19 cellular contexts compared by ENCODE assay signal in the genomic region with DNA sequence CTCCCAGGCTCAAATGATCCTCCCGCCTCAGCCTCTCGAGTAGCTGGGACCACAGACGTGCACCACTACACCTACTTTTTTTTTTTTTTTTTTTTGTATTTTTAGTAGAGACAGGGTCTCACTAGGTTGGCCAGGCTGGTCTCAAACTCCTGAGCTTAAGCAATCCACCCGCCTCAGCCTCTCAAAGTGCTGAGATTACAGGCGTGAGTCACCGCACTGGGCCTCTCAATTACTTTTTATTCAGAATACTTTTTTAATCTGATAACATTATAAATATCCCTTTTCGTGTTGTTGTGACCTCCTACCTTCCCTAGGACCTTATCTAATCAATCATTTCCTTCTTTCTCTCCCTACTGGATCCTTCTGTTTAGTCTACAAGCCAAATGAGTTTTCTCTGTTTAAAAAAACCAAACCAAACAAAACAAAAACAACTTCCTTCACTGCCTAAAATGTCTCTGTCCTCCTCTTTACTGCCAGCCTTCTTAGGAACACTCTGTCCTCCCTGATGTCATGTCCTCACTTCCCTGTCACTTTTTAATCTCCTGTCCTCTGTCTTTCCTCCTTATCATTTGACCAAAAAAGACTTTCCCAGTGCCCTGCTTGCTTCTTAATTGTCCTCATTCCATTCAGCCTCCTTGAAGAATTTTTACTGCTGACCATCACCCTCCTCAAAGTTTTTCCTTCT.
DNase-seq lines count a peak whose midpoint lies in the region; ATAC-seq and TF ChIP-seq lines count a peak whose summit lies in the region.
"Had no signal": no experiment of that assay in that cellular context is flagged by ENCODE, and none has a peak within 500 bp of the region (broad histone marks: within the 10 kb centered on the region; RNA-seq: fewer than 3 reads in every experiment).

No MANE protein-coding gene starts in this region.

- H3K36me3 ChIP-seq in left ventricle myocardium inferior: no peaks in the 10 kb centered on the region
- H3K36me3 ChIP-seq in esophagus muscularis mucosa: no peaks in the 10 kb centered on the region
- peaks cover 0 to 5% of the 10 kb centered on the region in 2 experiments for H3K36me3 ChIP-seq in trophoblast cell (ENCODE audit: control insufficient read depth in 1 of 2, insufficient read depth in 2 of 2, low read length in 2 of 2)
- H3K36me3 ChIP-seq in transverse colon: no peaks in the 10 kb centered on the region
- H3K36me3 ChIP-seq in MM.1S (replicated peaks; ENCODE audit: insufficient read depth, low read length): no peaks in the 10 kb centered on the region

- H3K18ac ChIP-seq in trophoblast cell (ENCODE audit: low read length): no peak overlapping the region

- no peaks in the 10 kb centered on the region for H3K9me3 ChIP-seq in left ventricle myocardium inferior (replicated peaks)
- H3K9me3 ChIP-seq in esophagus muscularis mucosa: no peaks in the 10 kb centered on the region
- no peaks in the 10 kb centered on the region for H3K9me3 ChIP-seq in trophoblast cell (ENCODE audit: insufficient read depth, low read depth, low read length)
- H3K9me3 ChIP-seq in transverse colon: no peaks in the 10 kb centered on the region
- no peaks in the 10 kb centered on the region for H3K9me3 ChIP-seq in MM.1S (replicated peaks; ENCODE audit: insufficient read depth, low read length)

- H2AFZ ChIP-seq in trophoblast cell (ENCODE audit: insufficient read depth, low read length, poor library complexity): no peak overlapping the region
- H2AFZ ChIP-seq in MM.1S (ENCODE audit: low read length): no peak overlapping the region
- H2AFZ ChIP-seq: PC-9 had no signal

- H4K8ac ChIP-seq in trophoblast cell (ENCODE audit: low read depth, low read length): no peak overlapping the region

- in situ Hi-C loops in transverse colon (cut with MboI; ENCODE audit: low pct_ligation_motif_present in 1 of 4, low pct_unique_long_range_greater_than_20kb in 1 of 4, low sequenced_read_pairs in 3 of 4): no loop called here

- WGBS in esophagus muscularis mucosa: 82% methylated on average over 7 of the region's 7 CpGs
- WGBS in trophoblast cell (ENCODE audit: extremely low coverage, insufficient coverage, insufficient read length): no CpG with 5 or more reads among the region's 7 CpGs
- WGBS in transverse colon (ENCODE audit: low coverage in 1 of 2), 2 donors: 80 to 90% methylated on average over 6 to 7 of the region's 7 CpGs

- H2BK5ac ChIP-seq in trophoblast cell (ENCODE audit: low read depth, low read length, poor library complexity): no peak overlapping the region

- H3K4me2 ChIP-seq in trophoblast cell (ENCODE audit: low read length): no peak overlapping the region
- H3K4me2 ChIP-seq in MM.1S (ENCODE audit: low read depth, low read length): no peak overlapping the region
- H3K4me2 ChIP-seq: KMS-11, PC-9 had no signal

- peak overlapping the region; percentile 36 for H3K27ac ChIP-seq in left ventricle myocardium inferior (replicated peaks)
- peak overlapping the region in 3 of 4 donors; percentile 84 to 85 (median 85) for H3K27ac ChIP-seq in esophagus muscularis mucosa (replicated peaks in 1 of 4)
- no peak overlapping the region for H3K27ac ChIP-seq in trophoblast cell (ENCODE audit: low read depth, low read length)
- peak overlapping the region in 3 of 4 donors; percentile 7 to 40 (median 11) for H3K27ac ChIP-seq in transverse colon
- no peak overlapping the region for H3K27ac ChIP-seq in MM.1S (ENCODE audit: low read length)
- H3K27ac ChIP-seq: HL-60, KMS-11, PC-9 had no signal

- no peak overlapping the region for H3K4me3 ChIP-seq in left ventricle myocardium inferior
- H3K4me3 ChIP-seq in esophagus muscularis mucosa: no peak overlapping the region
- no peak overlapping the region for H3K4me3 ChIP-seq in trophoblast cell (ENCODE audit: low read depth, low read length)
- no peak overlapping the region for H3K4me3 ChIP-seq in transverse colon
- H3K4me3 ChIP-seq in MM.1S (ENCODE audit: low read length): no peak overlapping the region
- H3K4me3 ChIP-seq: PC-9 had no signal

- no peaks in the 10 kb centered on the region for H3K9me3 Mint-ChIP-seq in activated naive CD8-positive, alpha-beta T cell treated with anti-CD3 and anti-CD28 coated beads for 36 hours
- H3K9me3 Mint-ChIP-seq: CD4-positive, alpha-beta T cell had no signal

- no peaks in the 10 kb centered on the region for H3K36me3 Mint-ChIP-seq in activated naive CD8-positive, alpha-beta T cell treated with anti-CD3 and anti-CD28 coated beads for 36 hours

- H3K79me1 ChIP-seq in trophoblast cell (ENCODE audit: low read length): no peaks in the 10 kb centered on the region

- H3K27ac Mint-ChIP-seq in activated naive CD8-positive, alpha-beta T cell treated with anti-CD3 and anti-CD28 coated beads for 36 hours: no peak overlapping the region
- H3K27ac Mint-ChIP-seq: CD4-positive, alpha-beta T cell had no signal

- H3K4me1 ChIP-seq in left ventricle myocardium inferior: peaks cover 22% of the 10 kb centered on the region
- H3K4me1 ChIP-seq in esophagus muscularis mucosa: peaks cover 3 to 50% (median 47%) of the 10 kb centered on the region in 4 donors
- no peaks in the 10 kb centered on the region for H3K4me1 ChIP-seq in trophoblast cell (ENCODE audit: control insufficient read depth in 1 of 2, insufficient read depth in 2 of 2, low read length in 2 of 2)
- H3K4me1 ChIP-seq in transverse colon: peaks cover 2 to 12% (median 6%) of the 10 kb centered on the region in 4 donors
- no peaks in the 10 kb centered on the region for H3K4me1 ChIP-seq in MM.1S (ENCODE audit: low read length)

- no peak overlapping the region for H3K23ac ChIP-seq in trophoblast cell (ENCODE audit: low read length)

- H3K27me3 Mint-ChIP-seq in activated naive CD8-positive, alpha-beta T cell treated with anti-CD3 and anti-CD28 coated beads for 36 hours: peaks cover 7% of the 10 kb centered on the region

- no peak for ATAC-seq in left ventricle myocardium superior
- ATAC-seq in HG02884 (IDR thresholded peaks at IDR 0.05; ENCODE audit: unreplicated experiment): no peak

- no peaks in the 10 kb centered on the region for H3K9me2 ChIP-seq in MM.1S (replicated peaks; ENCODE audit: insufficient read depth, low read length)

- H3K27me3 ChIP-seq in left ventricle myocardium inferior (ENCODE audit: low read depth) (no peaks in the 10 kb centered on the region), esophagus muscularis mucosa (no peaks in the 10 kb centered on the region), trophoblast cell (ENCODE audit: insufficient read depth, low read length) (no peaks in the 10 kb centered on the region), transverse colon (no peaks in the 10 kb centered on the region), MM.1S (replicated peaks; ENCODE audit: insufficient read depth, low read length) (no peaks in the 10 kb centered on the region)

- H2AK5ac ChIP-seq in trophoblast cell (ENCODE audit: low read length): no peak overlapping the region

- TF ChIP-seq POLR2A in esophagus muscularis mucosa (IDR thresholded peaks at IDR 0.05; ENCODE audit: low read depth): no peak
- no peak for TF ChIP-seq POLR2A in transverse colon (IDR thresholded peaks at IDR 0.05)

- no peak for TF ChIP-seq EP300 in esophagus muscularis mucosa (IDR thresholded peaks at IDR 0.05)
- no peak for TF ChIP-seq EP300 in transverse colon (IDR thresholded peaks at IDR 0.05; ENCODE audit: low read depth)

- H4K91ac ChIP-seq in trophoblast cell (ENCODE audit: low read depth, low read length): no peak overlapping the region

- no peak overlapping the region for H3K14ac ChIP-seq in trophoblast cell (ENCODE audit: low read length)

- no peaks in the 10 kb centered on the region for H3F3A ChIP-seq in MM.1S (ENCODE audit: insufficient read depth, low read length)

- no peak overlapping the region for H3K9ac ChIP-seq in trophoblast cell (ENCODE audit: low read length)
- no peak overlapping the region for H3K9ac ChIP-seq in MM.1S (ENCODE audit: low read length)
- H3K9ac ChIP-seq: KMS-11 had no signal

- no peaks in the 10 kb centered on the region for H4K20me1 ChIP-seq in MM.1S (ENCODE audit: insufficient read depth, low read length)

- H2BK12ac ChIP-seq in trophoblast cell (ENCODE audit: low read length): no peak overlapping the region

- no peak overlapping the region for H4K12ac ChIP-seq in trophoblast cell (ENCODE audit: low read depth, low read length)

- no peak for DNase-seq in left ventricle myocardium inferior
- DNase-seq in left ventricle myocardium superior: no peak
- DNase-seq in esophagus muscularis mucosa (ENCODE audit: extremely low spot score): peak; percentile 26
- DNase-seq in trophoblast cell: peak; percentile 38 to 67
- DNase-seq in transverse colon: no peak
- no peak for DNase-seq in activated naive CD8-positive, alpha-beta T cell treated with anti-CD3 and anti-CD28 coated beads for 36 hours
- no peak for DNase-seq in MM.1S
- DNase-seq: CD4-positive, alpha-beta T cell; DMS79; GF-D8; GOT3; NCI-H1092 treated with DMSO at 0.1 percent for 48 hours; NCI-H187 treated with DMSO at 0.1 percent for 48 hours; NCI-H446; NCI-H774; PC-9 had no signal

- no peaks in the 10 kb centered on the region for H3K79me2 ChIP-seq in trophoblast cell (ENCODE audit: control insufficient read depth, insufficient read depth, low read length, poor library complexity)
- H3K79me2 ChIP-seq in MM.1S (ENCODE audit: low read length): no peaks in the 10 kb centered on the region

- no peak overlapping the region for H3K4ac ChIP-seq in trophoblast cell (ENCODE audit: low read depth, low read length)

- no peaks in the 10 kb centered on the region for H3K4me1 Mint-ChIP-seq in activated naive CD8-positive, alpha-beta T cell treated with anti-CD3 and anti-CD28 coated beads for 36 hours

- intact Hi-C loops in left ventricle myocardium inferior (cut with micrococcal nuclease) (no loop called here), left ventricle myocardium superior (cut with micrococcal nuclease) (no loop called here), esophagus muscularis mucosa (cut with DNase I) (no loop called here), transverse colon (cut with DNase I; ENCODE audit: low total_unique reads) (loop anchor here (10.0 kb wide), 1 partner anchor 106 kb away; no protein-coding TSS in a partner anchor)

- TF ChIP-seq CTCF in left ventricle myocardium inferior (IDR thresholded peaks at IDR 0.05; ENCODE audit: borderline replicate concordance) (no peak), esophagus muscularis mucosa (IDR thresholded peaks at IDR 0.05) (no peak), transverse colon (IDR thresholded peaks at IDR 0.05) (no peak), MM.1S (IDR thresholded peaks at IDR 0.05; ENCODE audit: low read length) (no peak)

- H2BK120ac ChIP-seq in trophoblast cell (ENCODE audit: insufficient read depth, low read length, poor library complexity): no peak overlapping the region

- no peak overlapping the region for H3K4me3 Mint-ChIP-seq in activated naive CD8-positive, alpha-beta T cell treated with anti-CD3 and anti-CD28 coated beads for 36 hours
- H3K4me3 Mint-ChIP-seq: CD4-positive, alpha-beta T cell had no signal

Comparison
In these comparisons a context has a peak if more than half of its experiments do, and no peak if none do; other contexts are left out.
1. DNase-seq: peak in esophagus muscularis mucosa (single experiment) and trophoblast cell (2 of 2); none in left ventricle myocardium inferior (single experiment), left ventricle myocardium superior (single experiment), transverse colon (single experiment), activated naive CD8-positive, alpha-beta T cell treated with anti-CD3 and anti-CD28 coated beads for 36 hours (single experiment) and MM.1S (single experiment).
2. H3K27ac ChIP-seq: peak in left ventricle myocardium inferior (single experiment), esophagus muscularis mucosa (3 of 4) and transverse colon (3 of 4); none in trophoblast cell (single experiment) and MM.1S (single experiment).